Comparison of ENCODE assay signal across 28 cellular contexts in the genomic region with DNA sequence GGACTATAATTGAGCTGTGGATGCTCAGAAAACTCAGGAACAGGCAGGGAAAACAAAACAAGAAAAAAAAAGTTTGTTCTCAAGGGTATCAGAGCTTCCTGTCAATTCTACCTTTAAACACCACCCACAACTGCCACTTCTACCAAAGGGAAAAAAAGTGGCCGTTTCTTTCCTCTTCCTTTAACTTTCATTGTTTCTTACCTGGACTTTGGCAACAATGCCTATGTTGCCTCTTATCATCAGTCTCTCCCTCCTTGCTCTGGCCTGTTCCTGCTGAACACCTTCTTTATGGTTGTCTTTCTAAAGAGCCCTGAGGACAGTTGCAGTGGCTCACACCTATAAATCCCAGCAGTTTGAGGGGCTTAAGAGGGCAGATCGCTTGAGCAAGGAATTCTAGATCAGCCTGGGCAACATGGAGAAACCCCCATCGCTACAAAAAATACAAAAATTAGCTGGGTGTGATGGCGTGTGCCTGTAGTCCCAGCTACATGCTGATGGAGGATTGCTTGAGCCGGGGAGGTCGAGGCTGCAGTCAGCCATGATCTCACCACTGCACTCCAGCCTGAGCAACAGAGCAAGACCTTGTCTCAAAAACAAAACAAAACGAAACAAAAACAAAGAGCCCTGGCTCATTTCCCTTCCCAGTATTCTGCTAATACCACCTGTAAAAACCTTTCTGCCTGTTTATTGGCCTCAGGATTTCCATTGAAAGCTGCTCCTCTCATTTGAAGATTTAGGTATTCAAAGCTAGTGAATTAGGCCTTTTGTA.
"Had no signal": no experiment of that assay in that cellular context is flagged by ENCODE, and none has a peak within 500 bp of the region (broad histone marks: within the 10 kb centered on the region; RNA-seq: fewer than 3 reads in every experiment).

No MANE protein-coding gene starts in this region.

- H3K36me3 ChIP-seq: ascending aorta, Peyer's patch, SJCRH30 had no signal

- H3K27ac ChIP-seq: ascending aorta, body of pancreas, Peyer's patch, RWPE1, SJCRH30, VCaP had no signal

- H3K4me3 ChIP-seq: ascending aorta, body of pancreas, Peyer's patch, SJCRH30 had no signal

- H3K4me1 ChIP-seq: ascending aorta, body of pancreas, Peyer's patch, SJCRH30 had no signal

- H3K27me3 ChIP-seq: ascending aorta, body of pancreas, Peyer's patch, SJCRH30 had no signal

- H3K9me2 ChIP-seq: SK-N-SH had no signal

- FAIRE-seq: bronchial epithelial cell had no signal

- H3K9ac ChIP-seq: SK-N-SH had no signal

- H3K9me3 ChIP-seq: ascending aorta, body of pancreas, Peyer's patch, SJCRH30, SK-N-SH had no signal

- H3K4me2 ChIP-seq: SK-N-SH had no signal

- DNase-seq: activated CD4-positive, alpha-beta T cell treated with anti-CD3 and anti-CD28 coated beads for 36 hours; activated CD4-positive, alpha-beta T cell treated with anti-CD3 and anti-CD28 coated beads, Interleukin-2, amount 50 U/mL, for 1 hour; activated CD8-positive, alpha-beta memory T cell treated with anti-CD3 and anti-CD28 coated beads, Interleukin-2, amount 50 U/mL, for 4 hours; activated CD8-positive, alpha-beta T cell treated with anti-CD3 and anti-CD28 coated beads for 36 hours; activated effector memory CD4-positive, alpha-beta T cell treated with Interleukin-2 at 50 U/mL for 16 hours; activated naive CD4-positive, alpha-beta T cell; activated naive CD8-positive, alpha-beta T cell treated with anti-CD3 and anti-CD28 coated beads, Interleukin-2, amount 50 U/mL, for 24 hours; activated T-cell treated with anti-CD3 and anti-CD28 coated beads, Interleukin-2, amount 50 U/mL, for 1 hour; amniotic stem cell; body of pancreas; central memory CD4-positive, alpha-beta T cell; KG1; NCI-H1092; NCI-H1417; NCI-H1930; NCI-H2171; NCI-H226; NCI-H526; NCI-H774; Peyer's patch; Right ventricle myocardium superior; SJCRH30; SK-N-SH; T-helper 1 cell had no signal

- ATAC-seq: activated CD4-positive, alpha-beta T cell treated with anti-CD3 and anti-CD28 coated beads for 36 hours; activated CD8-positive, alpha-beta T cell treated with anti-CD3 and anti-CD28 coated beads for 36 hours; activated naive CD8-positive, alpha-beta T cell treated with anti-CD3 and anti-CD28 coated beads, Interleukin-2, amount 50 U/mL, for 24 hours; body of pancreas had no signal
